ENCODE assay signal across 8 cellular contexts in genomic region chr18:8988262-8988871, GRCh38.
DNase-seq lines count a peak whose midpoint lies in the region; ATAC-seq, FAIRE-seq and TF ChIP-seq lines count a peak whose summit lies in the region.

No MANE protein-coding gene starts in this region.

- H3K36me3 ChIP-seq in A673 (ENCODE audit: insufficient read depth, low read length, poor library complexity, severe bottlenecking): no peaks in the 10 kb centered on the region
- no peaks in the 10 kb centered on the region for H3K36me3 ChIP-seq in effector memory CD4-positive, alpha-beta T cell (ENCODE audit: control insufficient read depth, insufficient read depth, low read length)

- peak; percentile 80 for FAIRE-seq in GM18507 (lab: Jason Lieb, UNC)

- POLR2A ChIA-PET in A673 (lab: Charles Lee; ENCODE audit: low non-redundant PET): interaction anchor here (0.6 kb wide), 1 partner anchor 33 kb away, joined by 5 read pairs; no protein-coding TSS in a partner anchor
- POLR2A ChIA-PET in activated CD4-positive, alpha-beta memory T cell treated with anti-CD3 and anti-CD28 coated beads, Interleukin-2, amount 10 ng/mL, durations not matched to agents 7 days and 5 days (lab: Charles Lee): no interaction called here

- H3K36me3 Mint-ChIP-seq in activated CD4-positive, alpha-beta memory T cell treated with anti-CD3 and anti-CD28 coated beads, Interleukin-2, amount 10 ng/mL, durations not matched to agents 7 days and 5 days (ENCODE audit: low read depth): no peaks in the 10 kb centered on the region
- no peaks in the 10 kb centered on the region for H3K36me3 Mint-ChIP-seq in mesothelial cell of epicardium

- ATAC-seq in HG03354 (IDR thresholded peaks at IDR 0.05; ENCODE audit: poor library complexity, severe bottlenecking, unreplicated experiment): peak; percentile 80

- H3K4me1 Mint-ChIP-seq in activated CD4-positive, alpha-beta memory T cell treated with anti-CD3 and anti-CD28 coated beads, Interleukin-2, amount 10 ng/mL, durations not matched to agents 7 days and 5 days: no peaks in the 10 kb centered on the region
- peaks cover 18% of the 10 kb centered on the region for H3K4me1 Mint-ChIP-seq in mesothelial cell of epicardium

- no peak overlapping the region for H3K27ac ChIP-seq in A673 (ENCODE audit: low read depth, low read length, poor library complexity, severe bottlenecking)
- no peak overlapping the region for H3K27ac ChIP-seq in effector memory CD4-positive, alpha-beta T cell (ENCODE audit: insufficient read depth, low read length, poor library complexity, severe bottlenecking)

- no peaks in the 10 kb centered on the region for H3K9me3 ChIP-seq in A673 (ENCODE audit: low read depth, low read length, poor library complexity, severe bottlenecking)
- no peaks in the 10 kb centered on the region for H3K9me3 ChIP-seq in effector memory CD4-positive, alpha-beta T cell (ENCODE audit: control insufficient read depth, low read length)

- CTCF ChIA-PET in A673 (lab: Charles Lee): interaction anchor here (0.5 to 2.2 kb wide), 5 partner anchors 292 to 508 kb away, joined by 3 to 31 read pairs (median 3); no protein-coding TSS in a partner anchor
- CTCF ChIA-PET in activated CD4-positive, alpha-beta memory T cell treated with anti-CD3 and anti-CD28 coated beads, Interleukin-2, amount 10 ng/mL, durations not matched to agents 7 days and 5 days (lab: Charles Lee): interaction anchor here (0.6 to 3.6 kb wide), 21 partner anchors 8 to 528 kb away, joined by 3 to 48 read pairs (median 3); no protein-coding TSS in a partner anchor

- DNase-seq in A673 (ENCODE audit: low spot score): peak; percentile 69
- DNase-seq in GM18507 (ENCODE audit: extremely low spot score, insufficient read length, low read depth): peak; percentile 50
- DNase-seq in NCI-H69 (lab: John Stamatoyannopoulos, UW): peak; percentile 91
- DNase-seq in activated CD4-positive, alpha-beta memory T cell treated with anti-CD3 and anti-CD28 coated beads, Interleukin-2, amount 10 ng/mL, durations not matched to agents 7 days and 5 days: peak; percentile 59
- DNase-seq in effector memory CD4-positive, alpha-beta T cell: peak; percentile 23 to 36 (median 26)
- peak; percentile 43 to 63 for DNase-seq in mesothelial cell of epicardium (ENCODE audit: low spot score in 2 of 2, unreplicated experiment in 2 of 2)
- DNase-seq in stimulated activated CD8-positive, alpha-beta memory T cell treated with anti-CD3 and anti-CD28 coated beads, Interleukin-7, amount 100 ng/mL, for 24 hours (ENCODE audit: low read depth): peak; percentile 20

- peaks cover 12% of the 10 kb centered on the region for H3K27me3 Mint-ChIP-seq in activated CD4-positive, alpha-beta memory T cell treated with anti-CD3 and anti-CD28 coated beads, Interleukin-2, amount 10 ng/mL, durations not matched to agents 7 days and 5 days
- peaks cover 18% of the 10 kb centered on the region for H3K27me3 Mint-ChIP-seq in mesothelial cell of epicardium (ENCODE audit: low read depth)

- no peak overlapping the region for H3K27ac Mint-ChIP-seq in activated CD4-positive, alpha-beta memory T cell treated with anti-CD3 and anti-CD28 coated beads, Interleukin-2, amount 10 ng/mL, durations not matched to agents 7 days and 5 days
- H3K27ac Mint-ChIP-seq in mesothelial cell of epicardium: no peak overlapping the region

- no peaks in the 10 kb centered on the region for H3K4me1 ChIP-seq in A673 (ENCODE audit: insufficient read depth, low read length, poor library complexity, severe bottlenecking)
- H3K4me1 ChIP-seq in effector memory CD4-positive, alpha-beta T cell (ENCODE audit: control insufficient read depth, insufficient read depth, low read length, poor library complexity, severe bottlenecking): no peaks in the 10 kb centered on the region

- H3K27me3 ChIP-seq in A673 (replicated peaks; ENCODE audit: insufficient read depth, low read depth, low read length, poor library complexity): no peaks in the 10 kb centered on the region
- no peaks in the 10 kb centered on the region for H3K27me3 ChIP-seq in effector memory CD4-positive, alpha-beta T cell (replicated peaks; ENCODE audit: control insufficient read depth, insufficient read depth, low read length, poor library complexity, severe bottlenecking)

- H3K4me3 Mint-ChIP-seq in activated CD4-positive, alpha-beta memory T cell treated with anti-CD3 and anti-CD28 coated beads, Interleukin-2, amount 10 ng/mL, durations not matched to agents 7 days and 5 days: no peak overlapping the region
- no peak overlapping the region for H3K4me3 Mint-ChIP-seq in mesothelial cell of epicardium

- intact Hi-C loops in A673 (cut with micrococcal nuclease; ENCODE audit: unreplicated experiment): loop anchor here (1.0 to 5.0 kb wide), 4 partner anchors 159 to 510 kb away; no protein-coding TSS in a partner anchor

- H3K4me3 ChIP-seq in A673 (ENCODE audit: low read depth, low read length, poor library complexity, severe bottlenecking): no peak overlapping the region
- H3K4me3 ChIP-seq in effector memory CD4-positive, alpha-beta T cell (ENCODE audit: insufficient read depth, low read depth, low read length, poor library complexity, severe bottlenecking): no peak overlapping the region

- BruUV-seq in A673 (replicated peaks; lab: Mats Ljungman, UMichigan): no TSS peak

- TF ChIP-seq CTCF in A673 (conservative IDR thresholded peaks at IDR 0.05; ENCODE audit: low read depth, low read length): peak; percentile 84
- TF ChIP-seq CTCF in mesothelial cell of epicardium (IDR thresholded peaks at IDR 0.05; ENCODE audit: unreplicated experiment): peak; percentile 40

- H3K9me3 Mint-ChIP-seq in activated CD4-positive, alpha-beta memory T cell treated with anti-CD3 and anti-CD28 coated beads, Interleukin-2, amount 10 ng/mL, durations not matched to agents 7 days and 5 days: no peaks in the 10 kb centered on the region
- H3K9me3 Mint-ChIP-seq in mesothelial cell of epicardium: no peaks in the 10 kb centered on the region

Comparison
In these comparisons a context has a peak if more than half of its experiments do, and no peak if none do; other contexts are left out.
1. DNase-seq: peak in every context shown above with its lines; median percentile 91 in NCI-H69; 69 in A673; 59 in activated CD4-positive, alpha-beta memory T cell treated with anti-CD3 and anti-CD28 coated beads, Interleukin-2, amount 10 ng/mL, durations not matched to agents 7 days and 5 days; 53 in mesothelial cell of epicardium; 50 in GM18507; 26 in effector memory CD4-positive, alpha-beta T cell; 20 in stimulated activated CD8-positive, alpha-beta memory T cell treated with anti-CD3 and anti-CD28 coated beads, Interleukin-7, amount 100 ng/mL, for 24 hours.